In the genomic region with DNA sequence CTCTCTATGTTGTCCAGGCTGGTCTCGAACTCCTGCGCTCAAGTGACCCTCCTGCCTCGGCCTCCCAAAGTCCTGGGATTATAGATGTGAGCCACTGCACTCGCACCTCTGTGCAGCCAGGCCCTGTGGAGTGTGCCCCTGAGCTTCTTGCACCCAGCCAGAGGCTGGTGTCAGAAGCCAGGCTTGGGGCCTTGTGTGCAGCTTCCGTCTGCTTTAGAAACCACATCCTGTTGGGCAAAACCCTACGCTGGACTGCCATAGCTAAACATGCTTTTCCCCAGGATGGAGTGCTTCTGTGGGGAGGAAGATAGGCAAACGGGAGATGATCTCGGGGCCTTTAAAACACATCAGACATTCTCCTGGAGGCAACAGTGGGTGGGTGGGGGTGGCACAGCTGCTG, we compare ENCODE assay signal across 10 cellular contexts. TPM values are rescaled to one million over a fixed set of nuclear protein-coding genes. Genes with fewer than 3 reads are reported as not detected.
A peak's percentile ranks its signal among the peaks of the same experiment; 100 is the strongest.
DNase-seq lines count a peak whose midpoint lies in the region; ATAC-seq and TF ChIP-seq lines count a peak whose summit lies in the region.
"Had no signal": no experiment of that assay in that cellular context is flagged by ENCODE, and none has a peak within 500 bp of the region (broad histone marks: within the 10 kb centered on the region; RNA-seq: fewer than 3 reads in every experiment).

No MANE protein-coding gene starts in this region.

- TF ChIP-seq CTCF in gastroesophageal sphincter (IDR thresholded peaks at IDR 0.05): no peak
- no peak for TF ChIP-seq CTCF in type B pancreatic cell (conservative IDR thresholded peaks at IDR 0.05)

- TF ChIP-seq POLR2A in gastroesophageal sphincter (IDR thresholded peaks at IDR 0.05): no peak

- no peaks in the 10 kb centered on the region for H3K27me3 Mint-ChIP-seq in activated naive CD8-positive, alpha-beta T cell
- no peaks in the 10 kb centered on the region for H3K27me3 Mint-ChIP-seq in type B pancreatic cell

- H3K9me3 ChIP-seq in gastroesophageal sphincter (no peaks in the 10 kb centered on the region), aorta (ENCODE audit: control insufficient read depth, low read length) (no peaks in the 10 kb centered on the region)

- H3K36me3 ChIP-seq in gastroesophageal sphincter: peaks cover 0 to 90% of the 10 kb centered on the region in 2 donors
- H3K36me3 ChIP-seq in aorta (ENCODE audit: control insufficient read depth in 1 of 2, insufficient read depth in 2 of 2, low read length in 1 of 2): peaks cover 0 to 14% of the 10 kb centered on the region in 2 donors

- WGBS in gastroesophageal sphincter (ENCODE audit: low coverage in 1 of 2), 2 donors: 69% methylated on average over 2 of the region's 8 CpGs; no CpG with 5 or more reads in 1 of the 2 donors
- WGBS in aorta, 2 donors: 86 to 87% methylated on average over 8 of the region's 8 CpGs

- H3K4me1 ChIP-seq in gastroesophageal sphincter (no peaks in the 10 kb centered on the region), aorta (ENCODE audit: control insufficient read depth in 1 of 2, insufficient read depth in 2 of 2, low read length in 2 of 2) (no peaks in the 10 kb centered on the region)

- no peak for ATAC-seq in gastroesophageal sphincter
- no peak for ATAC-seq in aorta (ENCODE audit: low FRiP score)

- intact Hi-C loops in aorta (cut with DNase I): no loop called here

- H3K4me1 Mint-ChIP-seq in activated naive CD8-positive, alpha-beta T cell (ENCODE audit: low read depth): peaks cover 36% of the 10 kb centered on the region
- no peaks in the 10 kb centered on the region for H3K4me1 Mint-ChIP-seq in type B pancreatic cell (ENCODE audit: unreplicated experiment)

- H3K27ac ChIP-seq in gastroesophageal sphincter (no peak overlapping the region), aorta (ENCODE audit: low read depth in 1 of 2, low read length in 2 of 2) (no peak overlapping the region)

- H3K36me3 Mint-ChIP-seq in activated naive CD8-positive, alpha-beta T cell: peaks cover 4% of the 10 kb centered on the region
- H3K36me3 Mint-ChIP-seq in type B pancreatic cell: peaks cover 12% of the 10 kb centered on the region

- peak overlapping the region; percentile 48 for H3K4me3 Mint-ChIP-seq in activated naive CD8-positive, alpha-beta T cell
- H3K4me3 Mint-ChIP-seq in type B pancreatic cell: no peak overlapping the region

- H3K4me3 ChIP-seq in gastroesophageal sphincter: no peak overlapping the region
- H3K4me3 ChIP-seq in aorta (ENCODE audit: low read length in 2 of 2): no peak overlapping the region

- peak overlapping the region; percentile 81 for H3K27ac Mint-ChIP-seq in activated naive CD8-positive, alpha-beta T cell
- no peak overlapping the region for H3K27ac Mint-ChIP-seq in type B pancreatic cell

- DNase-seq in GF-D8 (lab: John Stamatoyannopoulos, UW): peak; percentile 90
- DNase-seq in SIG-M5 (lab: John Stamatoyannopoulos, UW): peak; percentile 16
- DNase-seq in stimulated activated CD4-positive, alpha-beta T cell treated with anti-CD3 and anti-CD28 coated beads, Interleukin-2, amount 100 ng/mL, for 24 hours: peak; percentile 30 to 42
- DNase-seq in AG20443 (ENCODE audit: low spot score): no peak
- no peak for DNase-seq in aorta
- no peak for DNase-seq in type B pancreatic cell (ENCODE audit: extremely low spot score, unreplicated experiment)
- DNase-seq: NCI-H2227 treated with DMSO at 0.1 percent for 48 hours had no signal

- H3K9me3 Mint-ChIP-seq in activated naive CD8-positive, alpha-beta T cell (ENCODE audit: low read depth): no peaks in the 10 kb centered on the region
- no peaks in the 10 kb centered on the region for H3K9me3 Mint-ChIP-seq in type B pancreatic cell

- H3K27me3 ChIP-seq in gastroesophageal sphincter (no peaks in the 10 kb centered on the region), aorta (ENCODE audit: control insufficient read depth in 1 of 2, insufficient read depth in 2 of 2, low read length in 1 of 2) (no peaks in the 10 kb centered on the region)

- no peak for TF ChIP-seq EP300 in gastroesophageal sphincter (IDR thresholded peaks at IDR 0.05)

RNA-seq across cellular contexts. Expression of a gene that starts 40.1 kb away (rescaled TPM):
- total RNA-seq in gastroesophageal sphincter: not detected
- total RNA-seq in aorta: not detected
- not detected for polyA plus RNA-seq in aorta
- total RNA-seq in type B pancreatic cell (ENCODE audit: low replicate concordance): 3.0 and 5.6 TPM in 2 replicates
- total RNA-seq: temporal lobe had no signal

RNA-seq across cellular contexts. Expression of a gene that starts 54.3 kb away (rescaled TPM):
- total RNA-seq in gastroesophageal sphincter (100 to 1,000 TPM in 1 of 4 donors, 10 to 100 TPM in 3; 46.8 to 125 (median 51.4) TPM), aorta (10 to 100 TPM; 24.5 to 28.3 TPM), type B pancreatic cell (ENCODE audit: low replicate concordance) (25.9 and 36.8 TPM in 2 replicates)
- polyA plus RNA-seq in aorta: 10 to 100 TPM; 35.7 to 45.7 TPM

Comparison
In these comparisons a context has a peak if more than half of its experiments do, and no peak if none do; other contexts are left out.
1. DNase-seq: peak in GF-D8 (single experiment), SIG-M5 (single experiment) and stimulated activated CD4-positive, alpha-beta T cell treated with anti-CD3 and anti-CD28 coated beads, Interleukin-2, amount 100 ng/mL, for 24 hours (2 of 2); none in AG20443 (single experiment), aorta (0 of 2) and type B pancreatic cell (single experiment).